Comparison of ENCODE assay signal across 2 cellular contexts in genomic region chr1:21564521-21565095, GRCh38.
A peak's percentile ranks its signal among the peaks of the same experiment; 100 is the strongest.
TF ChIP-seq lines count a peak whose summit lies in the region.

No MANE protein-coding gene starts in this region.

TF ChIP-seq in HEK293, 187 proteins besides CTCF, POLR2A, EP300 and RAD21:
- no peak for TF ChIP-seq ZFP69B (tag by site-specific recombination; IDR thresholded peaks at IDR 0.05)
- no peak for TF ChIP-seq TRIM28 (IDR thresholded peaks at IDR 0.05; ENCODE audit: borderline replicate concordance, low read length)
- peak; percentile 82 for TF ChIP-seq ZNF768 (tag by site-specific recombination; IDR thresholded peaks at IDR 0.05)

TF ChIP-seq in K562, 482 proteins besides CTCF, POLR2A, EP300 and RAD21:
- peak; percentile 88 for TF ChIP-seq RBM25 (IDR thresholded peaks at IDR 0.05; ENCODE audit: low read depth, low read length, severe bottlenecking)
- TF ChIP-seq POLR2AphosphoS5 (IDR thresholded peaks at IDR 0.05; ENCODE audit: control insufficient read depth, insufficient read depth, low read depth, low read length): no peak
- TF ChIP-seq KDM1A (IDR thresholded peaks at IDR 0.05): peak in 1 of 2 experiments; percentile 70; a peak in 2 of 4 replicates
- TF ChIP-seq ZFP1 (CRISPR knock-in tag; IDR thresholded peaks at IDR 0.05): no peak
- no peak for TF ChIP-seq ZNF584 (CRISPR knock-in tag; IDR thresholded peaks at IDR 0.05; ENCODE audit: low read depth)
- TF ChIP-seq ZFP36 (IDR thresholded peaks at IDR 0.05; ENCODE audit: low read depth, low read length, partially characterized antibody): peak; percentile 91
- peak; percentile 84 for TF ChIP-seq BCOR (IDR thresholded peaks at IDR 0.05)
- TF ChIP-seq HDAC2 (IDR thresholded peaks at IDR 0.05): peak; percentile 38; the same call in 1 of the 2 replicates
- no peak for TF ChIP-seq ZNF12 (CRISPR knock-in tag; IDR thresholded peaks at IDR 0.05)
- no peak for TF ChIP-seq CSDE1 (IDR thresholded peaks at IDR 0.05)
- peak; percentile 70 for TF ChIP-seq SMARCA5 (IDR thresholded peaks at IDR 0.05)
- no peak for TF ChIP-seq CTBP1 (IDR thresholded peaks at IDR 0.05; ENCODE audit: borderline replicate concordance)
- 0 out of 2 replicates have a peak, but pooled peaks have one; percentile 17 for TF ChIP-seq NFE2 (IDR thresholded peaks at IDR 0.05; ENCODE audit: low read depth)
- peak; percentile 68 for TF ChIP-seq ADNP (tag; IDR thresholded peaks at IDR 0.05)
- no peak for TF ChIP-seq HNRNPUL1 (IDR thresholded peaks at IDR 0.05; ENCODE audit: low read length)
- TF ChIP-seq ID3 (CRISPR knock-in tag; IDR thresholded peaks at IDR 0.05): no peak
- TF ChIP-seq ID3 (tag; IDR thresholded peaks at IDR 0.05): no peak
- no peak for TF ChIP-seq HOXB6 (CRISPR knock-in tag; IDR thresholded peaks at IDR 0.05; ENCODE audit: borderline replicate concordance)
- TF ChIP-seq PTBP1 (IDR thresholded peaks at IDR 0.05; ENCODE audit: low read depth, low read length): 0 out of 2 replicates have a peak, but pooled peaks have one; percentile 69
- TF ChIP-seq YBX1 (IDR thresholded peaks at IDR 0.05): no peak
- no peak for TF ChIP-seq ZNF282 (CRISPR knock-in tag; IDR thresholded peaks at IDR 0.05)
- TF ChIP-seq MNT (conservative IDR thresholded peaks at IDR 0.05): no peak
- no peak for TF ChIP-seq AFF4 (CRISPR knock-in tag; IDR thresholded peaks at IDR 0.05)
- no peak for TF ChIP-seq BCL6 (CRISPR knock-in tag; IDR thresholded peaks at IDR 0.05)
TF ChIP-seq in K562: peak in this region for 9.
